1 cellular context compared by ENCODE assay signal in the genomic region with DNA sequence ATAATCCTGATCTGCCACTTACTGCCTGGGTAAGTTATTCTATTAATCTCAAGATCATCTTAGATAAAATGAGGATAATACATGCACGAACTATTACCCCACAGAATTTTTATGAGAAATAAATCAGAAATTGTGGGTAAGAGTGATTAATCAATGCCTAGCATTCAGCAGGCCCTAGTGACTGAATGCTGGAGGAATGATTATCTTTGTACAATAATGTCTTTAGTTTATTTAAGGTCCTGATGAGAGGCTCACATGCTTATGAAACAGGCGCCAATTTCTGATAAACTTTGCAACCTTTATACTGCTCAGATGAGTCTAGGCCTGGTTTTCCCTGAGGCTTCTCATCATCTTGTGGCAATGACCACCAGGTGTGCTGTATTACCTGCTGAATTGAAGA.
TF ChIP-seq lines count a peak whose summit lies in the region.

No MANE protein-coding gene starts in this region.

TF ChIP-seq in WTC11, 78 proteins besides CTCF, POLR2A, EP300 and RAD21 (continued from another document):
- TF ChIP-seq, protein P1, sequence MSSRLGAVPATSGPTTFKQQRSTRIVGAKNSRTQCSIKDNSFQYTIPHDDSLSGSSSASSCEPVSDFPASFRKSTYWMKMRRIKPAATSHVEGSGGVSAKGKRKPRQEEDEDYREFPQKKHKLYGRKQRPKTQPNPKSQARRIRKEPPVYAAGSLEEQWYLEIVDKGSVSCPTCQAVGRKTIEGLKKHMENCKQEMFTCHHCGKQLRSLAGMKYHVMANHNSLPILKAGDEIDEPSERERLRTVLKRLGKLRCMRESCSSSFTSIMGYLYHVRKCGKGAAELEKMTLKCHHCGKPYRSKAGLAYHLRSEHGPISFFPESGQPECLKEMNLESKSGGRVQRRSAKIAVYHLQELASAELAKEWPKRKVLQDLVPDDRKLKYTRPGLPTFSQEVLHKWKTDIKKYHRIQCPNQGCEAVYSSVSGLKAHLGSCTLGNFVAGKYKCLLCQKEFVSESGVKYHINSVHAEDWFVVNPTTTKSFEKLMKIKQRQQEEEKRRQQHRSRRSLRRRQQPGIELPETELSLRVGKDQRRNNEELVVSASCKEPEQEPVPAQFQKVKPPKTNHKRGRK (CRISPR knock-in tag; IDR thresholded peaks at IDR 0.05; ENCODE audit: borderline replicate concordance): no peak
- TF ChIP-seq MLX (CRISPR knock-in tag; IDR thresholded peaks at IDR 0.05): no peak
- no peak for TF ChIP-seq FOXK1 (CRISPR knock-in tag; IDR thresholded peaks at IDR 0.05)
- no peak for TF ChIP-seq GRHL2 (CRISPR knock-in tag; IDR thresholded peaks at IDR 0.05; ENCODE audit: insufficient replicate concordance, severe bottlenecking)
- TF ChIP-seq, protein P2, sequence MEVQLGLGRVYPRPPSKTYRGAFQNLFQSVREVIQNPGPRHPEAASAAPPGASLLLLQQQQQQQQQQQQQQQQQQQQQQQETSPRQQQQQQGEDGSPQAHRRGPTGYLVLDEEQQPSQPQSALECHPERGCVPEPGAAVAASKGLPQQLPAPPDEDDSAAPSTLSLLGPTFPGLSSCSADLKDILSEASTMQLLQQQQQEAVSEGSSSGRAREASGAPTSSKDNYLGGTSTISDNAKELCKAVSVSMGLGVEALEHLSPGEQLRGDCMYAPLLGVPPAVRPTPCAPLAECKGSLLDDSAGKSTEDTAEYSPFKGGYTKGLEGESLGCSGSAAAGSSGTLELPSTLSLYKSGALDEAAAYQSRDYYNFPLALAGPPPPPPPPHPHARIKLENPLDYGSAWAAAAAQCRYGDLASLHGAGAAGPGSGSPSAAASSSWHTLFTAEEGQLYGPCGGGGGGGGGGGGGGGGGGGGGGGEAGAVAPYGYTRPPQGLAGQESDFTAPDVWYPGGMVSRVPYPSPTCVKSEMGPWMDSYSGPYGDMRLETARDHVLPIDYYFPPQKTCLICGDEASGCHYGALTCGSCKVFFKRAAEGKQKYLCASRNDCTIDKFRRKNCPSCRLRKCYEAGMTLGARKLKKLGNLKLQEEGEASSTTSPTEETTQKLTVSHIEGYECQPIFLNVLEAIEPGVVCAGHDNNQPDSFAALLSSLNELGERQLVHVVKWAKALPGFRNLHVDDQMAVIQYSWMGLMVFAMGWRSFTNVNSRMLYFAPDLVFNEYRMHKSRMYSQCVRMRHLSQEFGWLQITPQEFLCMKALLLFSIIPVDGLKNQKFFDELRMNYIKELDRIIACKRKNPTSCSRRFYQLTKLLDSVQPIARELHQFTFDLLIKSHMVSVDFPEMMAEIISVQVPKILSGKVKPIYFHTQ (CRISPR knock-in tag; IDR thresholded peaks at IDR 0.05): no peak
- TF ChIP-seq MYBL2 (CRISPR knock-in tag; IDR thresholded peaks at IDR 0.05): no peak
- TF ChIP-seq IRF2 (CRISPR knock-in tag; IDR thresholded peaks at IDR 0.05; ENCODE audit: borderline replicate concordance, low read depth): no peak
- no peak for TF ChIP-seq MXD4 (CRISPR knock-in tag; IDR thresholded peaks at IDR 0.05; ENCODE audit: borderline replicate concordance)
TF ChIP-seq in WTC11: peak in this region for 0.
